ENCODE assay signal across 1 cellular context in the genomic region with DNA sequence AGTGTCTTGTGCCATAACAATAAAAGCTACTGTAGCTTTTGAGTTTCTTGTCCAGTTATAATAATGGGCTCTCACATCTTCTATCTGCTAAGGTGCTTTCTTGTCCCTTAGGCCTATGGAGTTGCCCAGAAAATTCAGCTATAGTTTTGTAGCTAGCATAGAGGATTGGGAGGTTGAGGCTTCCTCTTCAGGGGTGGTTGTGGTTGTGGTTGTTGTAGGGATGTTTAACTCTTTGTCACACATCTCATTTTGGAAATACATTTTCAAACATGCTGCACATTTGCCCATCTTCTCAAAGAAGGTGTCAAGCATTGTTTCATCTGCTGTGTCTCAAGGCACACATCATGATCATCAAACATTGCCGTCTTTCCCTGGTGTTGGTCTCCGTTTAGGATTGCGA.
TF ChIP-seq lines count a peak whose summit lies in the region.

No MANE protein-coding gene starts in this region.

TF ChIP-seq in K562, 482 proteins besides CTCF, POLR2A, EP300 and RAD21 (continued from another document):
- TF ChIP-seq, protein P1, sequence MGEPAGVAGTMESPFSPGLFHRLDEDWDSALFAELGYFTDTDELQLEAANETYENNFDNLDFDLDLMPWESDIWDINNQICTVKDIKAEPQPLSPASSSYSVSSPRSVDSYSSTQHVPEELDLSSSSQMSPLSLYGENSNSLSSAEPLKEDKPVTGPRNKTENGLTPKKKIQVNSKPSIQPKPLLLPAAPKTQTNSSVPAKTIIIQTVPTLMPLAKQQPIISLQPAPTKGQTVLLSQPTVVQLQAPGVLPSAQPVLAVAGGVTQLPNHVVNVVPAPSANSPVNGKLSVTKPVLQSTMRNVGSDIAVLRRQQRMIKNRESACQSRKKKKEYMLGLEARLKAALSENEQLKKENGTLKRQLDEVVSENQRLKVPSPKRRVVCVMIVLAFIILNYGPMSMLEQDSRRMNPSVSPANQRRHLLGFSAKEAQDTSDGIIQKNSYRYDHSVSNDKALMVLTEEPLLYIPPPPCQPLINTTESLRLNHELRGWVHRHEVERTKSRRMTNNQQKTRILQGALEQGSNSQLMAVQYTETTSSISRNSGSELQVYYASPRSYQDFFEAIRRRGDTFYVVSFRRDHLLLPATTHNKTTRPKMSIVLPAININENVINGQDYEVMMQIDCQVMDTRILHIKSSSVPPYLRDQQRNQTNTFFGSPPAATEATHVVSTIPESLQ (CRISPR knock-in tag; IDR thresholded peaks at IDR 0.05) = no peak
- TF ChIP-seq POLR3G (IDR thresholded peaks at IDR 0.05; ENCODE audit: extremely low read depth, insufficient read length, insufficient replicate concordance) (no peak), ZNF830 (CRISPR knock-in tag; IDR thresholded peaks at IDR 0.05) (no peak)
